Comparison of ENCODE assay signal across 20 cellular contexts in genomic region chr19:10634881-10635463, GRCh38. TPM values are rescaled to one million over a fixed set of nuclear protein-coding genes. Genes with fewer than 3 reads are reported as not detected.
"Had no signal": no experiment of that assay in that cellular context is flagged by ENCODE, and none has a peak within 500 bp of the region (broad histone marks: within the 10 kb centered on the region; RNA-seq: fewer than 3 reads in every experiment).

No MANE protein-coding gene starts in this region.

- H3K4me3 ChIP-seq: body of pancreas, coronary artery, right lobe of liver, smooth muscle cell, thoracic aorta, upper lobe of right lung had no signal

- DNase-seq: activated effector memory CD4-positive, alpha-beta T cell treated with anti-CD3 and anti-CD28 coated beads, Interleukin-2, amount 50 U/mL, for 16 hours; activated T-cell treated with anti-CD3 and anti-CD28 coated beads, Interleukin-2, amount 50 U/mL, for 4 hours; amygdala; body of pancreas; effector CD4-positive, alpha-beta T cell; head of caudate nucleus; immature natural killer cell; right lobe of liver; T-cell; T-helper 9 cell; upper lobe of right lung had no signal

- ATAC-seq: activated CD4-positive, CD25-positive, alpha-beta regulatory T cell treated with anti-CD3 and anti-CD28 coated beads, Interleukin-2, amount 50 U/mL, for 24 hours; activated naive CD4-positive, alpha-beta T cell treated with anti-CD3 and anti-CD28 coated beads, Interleukin-2, amount 50 U/mL, for 72 hours; activated T-cell treated with anti-CD3 and anti-CD28 coated beads, Interleukin-2, amount 50 U/mL, for 4 hours; body of pancreas; T-cell had no signal

- H3K27me3 Mint-ChIP-seq: central memory CD8-positive, alpha-beta T cell; T-cell had no signal

- H3K27me3 ChIP-seq: body of pancreas, right lobe of liver, upper lobe of right lung had no signal

- H3K27ac ChIP-seq: body of pancreas, coronary artery, epithelial cell of prostate, right lobe of liver, thoracic aorta, upper lobe of right lung had no signal

- H3K4me1 ChIP-seq: body of pancreas had no signal

- H3K9me3 ChIP-seq: body of pancreas, right lobe of liver, thoracic aorta, upper lobe of right lung had no signal

- H3K4me2 ChIP-seq: smooth muscle cell had no signal

- H3K4me3 Mint-ChIP-seq: activated T-cell treated with anti-CD3 and anti-CD28 coated beads, Interleukin-2, amount 50 U/mL, for 4 hours; central memory CD8-positive, alpha-beta T cell; immature natural killer cell; T-cell had no signal

- H3K9me3 Mint-ChIP-seq: activated naive CD4-positive, alpha-beta T cell treated with anti-CD3 and anti-CD28 coated beads, Interleukin-2, amount 50 U/mL, for 72 hours; activated T-cell treated with anti-CD3 and anti-CD28 coated beads, Interleukin-2, amount 50 U/mL, for 4 hours; central memory CD8-positive, alpha-beta T cell; immature natural killer cell; T-cell had no signal

RNA-seq across cellular contexts. Expression of gene AP1M2, which starts 47.9 kb away (rescaled TPM):
- total RNA-seq: activated naive CD4-positive, alpha-beta T cell treated with anti-CD3 and anti-CD28 coated beads, Interleukin-2, amount 50 U/mL, for 72 hours; osteocyte; pulmonary artery endothelial cell had no signal
